In the genomic region with DNA sequence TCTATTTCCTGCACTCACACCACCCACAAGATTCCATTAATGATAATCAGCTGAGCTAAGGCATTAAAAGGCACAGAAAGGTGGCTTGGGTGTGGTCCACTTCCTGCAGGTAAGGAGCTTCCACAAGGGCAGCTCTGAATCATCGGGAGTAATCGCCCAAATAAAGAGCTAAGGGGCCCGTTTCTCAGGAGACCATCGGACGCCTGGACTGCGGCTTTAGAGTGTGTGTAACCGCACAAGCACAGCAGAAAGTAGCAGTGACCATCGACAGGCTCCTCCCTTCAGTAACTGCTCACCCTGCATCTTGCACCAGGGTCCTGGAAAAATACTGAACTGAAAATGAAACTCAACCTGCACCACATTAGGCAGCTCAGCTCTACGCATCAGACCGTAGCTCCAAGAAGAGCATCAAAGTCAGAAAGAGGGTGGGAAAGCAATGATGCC, we compare ENCODE assay signal across 8 cellular contexts. TPM values are rescaled to one million over a fixed set of nuclear protein-coding genes. Genes with fewer than 3 reads are reported as not detected.
DNase-seq lines count a peak whose midpoint lies in the region; ATAC-seq and TF ChIP-seq lines count a peak whose summit lies in the region.

No MANE protein-coding gene starts in this region.

- peak overlapping the region; percentile 91 for H3K4me2 ChIP-seq in PC-3 (ENCODE audit: low read length)

- peak; percentile 92 for ATAC-seq in GM18907 (IDR thresholded peaks at IDR 0.05; ENCODE audit: unreplicated experiment)
- peak; percentile 89 for ATAC-seq in HG03045 (IDR thresholded peaks at IDR 0.05; ENCODE audit: unreplicated experiment)
- peak; percentile 75 for ATAC-seq in PC-3

- POLR2A ChIA-PET in PC-3 (lab: Charles Lee; ENCODE audit: unreplicated experiment), result interaction anchor here (0.7 to 1.1 kb wide), 2 partner anchors 86 to 247 kb away, joined by 3 to 14 read pairs; no protein-coding TSS in a partner anchor

- H3K79me2 ChIP-seq in PC-3 (ENCODE audit: low read length), result peaks cover 100% of the 10 kb centered on the region

- peak overlapping the region; percentile 54 for H3K4me3 ChIP-seq in PC-3 (ENCODE audit: low read length)
- peak overlapping the region; percentile 24 for H3K4me3 ChIP-seq in mononuclear cell (ENCODE audit: low read length)
- H3K4me3 ChIP-seq in H7 (ENCODE audit: insufficient read depth, low read depth, low read length), result no peak overlapping the region

- H3K27ac ChIP-seq in PC-3 (ENCODE audit: low read length), result peak overlapping the region; percentile 81

- H3K9me3 ChIP-seq in PC-3 (ENCODE audit: low read length), result no peaks in the 10 kb centered on the region
- H3K9me3 ChIP-seq in mononuclear cell (ENCODE audit: low read depth, low read length), result no peaks in the 10 kb centered on the region

- no peaks in the 10 kb centered on the region for H3K9me2 ChIP-seq in PC-3 (replicated peaks; ENCODE audit: low read length)

- peak overlapping the region; percentile 42 for H3K9ac ChIP-seq in PC-3 (ENCODE audit: low read length)

- peaks cover 5% of the 10 kb centered on the region; the same call in 1 of the 2 replicates for H3K36me3 ChIP-seq in PC-3 (ENCODE audit: low read depth, low read length)
- H3K36me3 ChIP-seq in H7 (replicated peaks; ENCODE audit: control insufficient read depth, insufficient read depth, low read length), result no peaks in the 10 kb centered on the region

- no TSS peak for BruUV-seq in PC-3 (replicated peaks; lab: Mats Ljungman, UMichigan)

- H2AFZ ChIP-seq in PC-3 (ENCODE audit: low read length), result no peak overlapping the region

- no peak for TF ChIP-seq CTCF in PC-3 (conservative IDR thresholded peaks at IDR 0.05; ENCODE audit: low read depth, low read length)

- H3K4me1 ChIP-seq in PC-3 (ENCODE audit: insufficient read depth, low read length), result peaks cover 50% of the 10 kb centered on the region
- H3K4me1 ChIP-seq in mononuclear cell (ENCODE audit: insufficient read depth, low read length), result peaks cover 91% of the 10 kb centered on the region

- CTCF ChIA-PET in PC-3 (lab: Charles Lee), result no interaction called here

- intact Hi-C loops in PC-3 (cut with micrococcal nuclease), result loop anchor here (1.0 to 10.0 kb wide), 3 partner anchors 62 to 274 kb away; no protein-coding TSS in a partner anchor

- no peaks in the 10 kb centered on the region for H3F3A ChIP-seq in PC-3 (ENCODE audit: low read length, unreplicated experiment)

- H3K27me3 ChIP-seq in PC-3 (ENCODE audit: low read length), result no peaks in the 10 kb centered on the region
- H3K27me3 ChIP-seq in mononuclear cell (ENCODE audit: insufficient read depth, low read length), result no peaks in the 10 kb centered on the region
- no peaks in the 10 kb centered on the region for H3K27me3 ChIP-seq in H7 (ENCODE audit: control insufficient read depth, insufficient read depth, low read length)

- peaks cover 73% of the 10 kb centered on the region for H4K20me1 ChIP-seq in PC-3 (ENCODE audit: low read length)

- peak; percentile 56 for DNase-seq in Ammon's horn (ENCODE audit: low spot score)
- DNase-seq in PC-3, result peak; percentile 89
- DNase-seq in central memory CD4-positive, alpha-beta T cell, result peak; percentile 61
- DNase-seq in cerebellar cortex (ENCODE audit: low spot score), result no peak
- DNase-seq in H7, result no peak

RNA-seq across cellular contexts. Expression of gene STK24, which starts 6.0 kb away (rescaled TPM):
- total RNA-seq in PC-3 (2014; rRNA removed) (52.4 and 57.0 TPM in 2 replicates), mononuclear cell (86.5 TPM)
- 107 and 131 TPM in 2 replicates for total RNA-seq in H7 (2014; rRNA removed; shearing (Covaris generic))

Comparison
In these comparisons a context has a peak if more than half of its experiments do, and no peak if none do; other contexts are left out.
1. DNase-seq: peak in Ammon's horn (single experiment), PC-3 (single experiment) and central memory CD4-positive, alpha-beta T cell (single experiment); none in cerebellar cortex (single experiment) and H7 (single experiment).
2. Peak in every context shown above with its lines, with median percentiles within 50 percentile points of each other: ATAC-seq.